ENCODE assay signal across 9 cellular contexts in the genomic region with DNA sequence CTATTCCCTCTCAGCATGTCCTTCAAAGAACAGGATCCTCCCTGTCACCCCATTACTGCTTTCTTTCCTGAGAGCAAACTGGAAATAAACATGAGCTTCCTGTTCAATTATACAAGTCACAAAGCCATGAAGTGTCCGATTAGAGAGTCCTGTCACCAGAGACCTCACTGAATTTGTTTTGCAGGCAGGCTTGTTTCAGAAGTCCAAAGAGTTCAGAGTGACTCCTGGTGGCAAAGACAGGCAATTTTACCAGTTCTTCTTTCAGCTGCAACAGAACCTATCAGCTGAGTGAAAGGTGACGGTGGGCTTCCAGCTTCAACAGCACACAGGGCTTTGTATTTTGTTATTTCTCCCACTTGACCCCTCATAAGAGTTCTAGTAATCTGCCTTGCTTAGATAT. TPM values are rescaled to one million over a fixed set of nuclear protein-coding genes. Genes with fewer than 3 reads are reported as not detected.
DNase-seq lines count a peak whose midpoint lies in the region; ATAC-seq and TF ChIP-seq lines count a peak whose summit lies in the region.
"Had no signal": no experiment of that assay in that cellular context is flagged by ENCODE, and none has a peak within 500 bp of the region (broad histone marks: within the 10 kb centered on the region; RNA-seq: fewer than 3 reads in every experiment).

No MANE protein-coding gene starts in this region.

- peaks cover 26% of the 10 kb centered on the region for H3K36me3 Mint-ChIP-seq in HFFc6 (ENCODE audit: low read depth)

- H3K4me3 ChIP-seq in BE2C (ENCODE audit: low read depth, low read length) (no peak overlapping the region), brain microvascular endothelial cell (ENCODE audit: low read depth, low read length) (no peak overlapping the region)

- H3K9me3 Mint-ChIP-seq in HFFc6: no peaks in the 10 kb centered on the region

- DNase-seq in BE2C (no peak), HFFc6 (no peak), brain microvascular endothelial cell (no peak), left kidney (ENCODE audit: low read depth, low spot score) (peak; percentile 61), islet precursor cell (no peak), occipital lobe (lab: John Stamatoyannopoulos, UW) (no peak)
- DNase-seq: NCI-H510A treated with DMSO at 0.1 percent for 48 hours had no signal

- peaks cover 11% of the 10 kb centered on the region for H3K36me3 ChIP-seq in BE2C
- H3K36me3 ChIP-seq in brain microvascular endothelial cell (replicated peaks): peaks cover 14% of the 10 kb centered on the region

- H3K4me1 Mint-ChIP-seq in HFFc6 (ENCODE audit: low read depth): peaks cover 34% of the 10 kb centered on the region

- no peaks in the 10 kb centered on the region for H3K27me3 Mint-ChIP-seq in HFFc6 (ENCODE audit: insufficient read depth)

- H3K27ac ChIP-seq in brain microvascular endothelial cell: no peak overlapping the region

- H3K4me3 Mint-ChIP-seq in HFFc6: no peak overlapping the region

- peak overlapping the region; percentile 9; the same call in 1 of the 2 replicates for H3K27ac Mint-ChIP-seq in HFFc6

- no peaks in the 10 kb centered on the region for H3K9me3 ChIP-seq in BE2C

- in situ Hi-C loops in brain microvascular endothelial cell (cut with HindIII; ENCODE audit: low pct_ligation_motif_present, low sequenced_read_pairs): no loop called here

- ATAC-seq in GM19463 (IDR thresholded peaks at IDR 0.05; ENCODE audit: unreplicated experiment) (no peak), HG03039 (IDR thresholded peaks at IDR 0.05; ENCODE audit: unreplicated experiment) (no peak)

- H3K27me3 ChIP-seq in BE2C (no peaks in the 10 kb centered on the region), brain microvascular endothelial cell (replicated peaks) (no peaks in the 10 kb centered on the region)

- no peaks in the 10 kb centered on the region for H3K4me1 ChIP-seq in BE2C

- peak; percentile 45 for TF ChIP-seq CTCF in BE2C (IDR thresholded peaks at IDR 0.05; ENCODE audit: low read depth, low read length)
- peak; percentile 40 for TF ChIP-seq CTCF in HFFc6 (IDR thresholded peaks at IDR 0.05)
- peak; percentile 57 for TF ChIP-seq CTCF in brain microvascular endothelial cell (IDR thresholded peaks at IDR 0.05; ENCODE audit: low read depth, low read length, missing control alignments)

RNA-seq across cellular contexts. Expression of gene ELK1, which starts 6.4 kb away (rescaled TPM):
- 38.7 TPM for polyA plus RNA-seq in BE2C (2012; ENCODE audit: insufficient read depth, insufficient read length, low read depth)
- 10 to 100 TPM; 42.8 to 49.1 (median 45.7) TPM for total RNA-seq in HFFc6 (2021; fragmentation: NEBNext Ultra II Directional; extraction: Animal tissue kit (Norgen Biotek cat#: 25700))
- total RNA-seq in occipital lobe: 14.8 TPM

RNA-seq across cellular contexts. Expression of gene CFP, which starts 14.2 kb away (rescaled TPM):
- 2.9 TPM for polyA plus RNA-seq in BE2C (2012; ENCODE audit: insufficient read depth, insufficient read length, low read depth)
- total RNA-seq in HFFc6 (2021; fragmentation: NEBNext Ultra II Directional; extraction: Animal tissue kit (Norgen Biotek cat#: 25700)): under 1 TPM; 0.05 to 0.28 (median 0.13) TPM
- total RNA-seq in occipital lobe: 0.62 TPM

RNA-seq across cellular contexts. Expression of gene UXT, which starts 15.1 kb away (rescaled TPM):
- 106 TPM for polyA plus RNA-seq in BE2C (2012; ENCODE audit: insufficient read depth, insufficient read length, low read depth)
- total RNA-seq in HFFc6 (2021; fragmentation: NEBNext Ultra II Directional; extraction: Animal tissue kit (Norgen Biotek cat#: 25700)): 100 to 1,000 TPM in 4 of 6 experiments, 10 to 100 TPM in 2; 94.9 to 104 (median 101) TPM
- total RNA-seq in occipital lobe: 66.1 TPM

RNA-seq across cellular contexts. Expression of gene SYN1, which starts 24.3 kb away (rescaled TPM):
- 10.8 TPM for polyA plus RNA-seq in BE2C (2012; ENCODE audit: insufficient read depth, insufficient read length, low read depth)
- total RNA-seq in HFFc6 (2021; fragmentation: NEBNext Ultra II Directional; extraction: Animal tissue kit (Norgen Biotek cat#: 25700)): under 1 TPM in 5 of 6 experiments, not detected in 1; 0.13 to 0.31 (median 0.19) TPM
- total RNA-seq in occipital lobe: 17.5 TPM
